Comparison of ENCODE assay signal across 15 cellular contexts in the genomic region with DNA sequence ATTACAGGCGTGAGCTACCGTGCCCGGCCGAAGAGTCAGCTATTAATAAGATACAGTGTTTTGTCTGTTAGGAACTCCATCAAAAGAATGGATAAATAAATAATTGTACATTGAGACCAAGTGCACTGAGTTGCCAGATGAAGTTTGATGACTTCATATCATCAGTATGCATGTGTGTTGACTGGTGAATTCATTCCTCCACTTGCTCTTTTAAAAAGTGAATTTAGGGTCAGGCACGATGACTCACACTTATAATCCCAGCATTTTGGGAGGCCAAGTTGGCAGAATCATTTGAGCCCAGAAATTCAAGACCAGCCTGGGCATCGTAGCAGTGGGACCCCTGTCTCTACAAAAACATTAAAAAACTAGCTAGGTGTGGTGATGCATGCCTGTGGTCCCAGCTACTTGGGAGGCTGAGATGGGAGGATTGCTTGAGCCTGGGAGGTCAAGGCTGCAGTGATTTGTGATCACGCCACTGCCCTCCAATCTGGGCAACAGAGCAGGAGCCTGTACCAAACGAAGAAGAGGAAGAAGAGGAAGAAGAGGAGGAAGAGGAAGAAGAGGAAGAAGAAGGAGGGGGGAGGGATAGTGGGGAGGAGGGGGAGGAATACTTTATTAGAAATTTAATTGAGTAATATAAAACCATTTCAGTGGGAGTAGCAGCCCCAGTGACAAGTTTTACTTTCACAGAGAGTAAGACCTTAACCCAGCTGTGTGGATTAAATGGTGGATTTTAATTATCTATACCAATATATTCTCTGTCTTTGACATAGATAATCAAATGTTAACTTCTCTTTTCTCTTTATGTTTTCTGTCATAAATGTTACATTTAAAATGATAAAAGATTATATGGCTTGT.
A peak's percentile ranks its signal among the peaks of the same experiment; 100 is the strongest.
DNase-seq lines count a peak whose midpoint lies in the region; ATAC-seq and TF ChIP-seq lines count a peak whose summit lies in the region.
"Had no signal": no experiment of that assay in that cellular context is flagged by ENCODE, and none has a peak within 500 bp of the region (broad histone marks: within the 10 kb centered on the region; RNA-seq: fewer than 3 reads in every experiment).

No MANE protein-coding gene starts in this region.

- no peaks in the 10 kb centered on the region for H3K27me3 ChIP-seq in RWPE2 (ENCODE audit: insufficient read depth, poor library complexity, severe bottlenecking)
- H3K27me3 ChIP-seq in gastroesophageal sphincter: no peaks in the 10 kb centered on the region
- H3K27me3 ChIP-seq: heart left ventricle, thyroid gland had no signal

- no peaks in the 10 kb centered on the region for H3K9me3 ChIP-seq in RWPE2 (ENCODE audit: severe bottlenecking)
- H3K9me3 ChIP-seq in gastroesophageal sphincter: peaks cover 0 to 9% (median 0%) of the 10 kb centered on the region in 3 donors
- H3K9me3 ChIP-seq: thyroid gland had no signal

- no peak for TF ChIP-seq EP300 in gastroesophageal sphincter (IDR thresholded peaks at IDR 0.05)

- H3K27ac ChIP-seq in RWPE2 (ENCODE audit: poor library complexity, severe bottlenecking) (no peak overlapping the region), gastroesophageal sphincter (no peak overlapping the region)
- H3K27ac ChIP-seq: heart left ventricle, thyroid gland, VCaP had no signal

- H3K4me1 ChIP-seq in RWPE2 (ENCODE audit: insufficient read depth, poor library complexity, severe bottlenecking): no peaks in the 10 kb centered on the region
- H3K4me1 ChIP-seq in gastroesophageal sphincter: no peaks in the 10 kb centered on the region
- H3K4me1 ChIP-seq: heart left ventricle, thyroid gland had no signal

- peak; percentile 29 for DNase-seq in GM04504 (ENCODE audit: low read depth)
- DNase-seq in RWPE2 (ENCODE audit: low spot score): no peak
- DNase-seq in fibroblast of gingiva (ENCODE audit: low read depth): peak; percentile 43
- DNase-seq in skeletal muscle cell (ENCODE audit: low read depth): peak; percentile 16
- no peak for DNase-seq in activated T-cell treated with anti-CD3 and anti-CD28 coated beads, Interleukin-2, amount 50 U/mL, for 1 hour
- DNase-seq: activated naive CD8-positive, alpha-beta T cell treated with anti-CD3 and anti-CD28 coated beads for 36 hours; heart left ventricle; left ventricle myocardium superior; NCI-H1436; thyroid gland had no signal

- peaks cover 61% of the 10 kb centered on the region for H3K36me3 ChIP-seq in RWPE2 (ENCODE audit: low read depth)
- H3K36me3 ChIP-seq in gastroesophageal sphincter: peaks cover 0 to 16% of the 10 kb centered on the region in 2 donors
- H3K36me3 ChIP-seq: thyroid gland had no signal

- TF ChIP-seq POLR2A in gastroesophageal sphincter (IDR thresholded peaks at IDR 0.05): no peak

- TF ChIP-seq CTCF in RWPE2 (IDR thresholded peaks at IDR 0.05; ENCODE audit: poor library complexity, severe bottlenecking) (no peak), gastroesophageal sphincter (IDR thresholded peaks at IDR 0.05) (no peak)

- WGBS in gastroesophageal sphincter (ENCODE audit: low coverage in 1 of 2), 2 donors: 68 to 90% methylated on average over 4 to 5 of the region's 8 CpGs

- ATAC-seq in RWPE2 (ENCODE audit: low read depth) (peak; percentile 69), gastroesophageal sphincter (no peak), HG03196 (IDR thresholded peaks at IDR 0.05; ENCODE audit: unreplicated experiment) (no peak), HG03025 (IDR thresholded peaks at IDR 0.05; ENCODE audit: low FRiP score, unreplicated experiment) (no peak)
- ATAC-seq: GM12878, heart left ventricle, left ventricle myocardium superior had no signal

- H3K4me3 ChIP-seq in RWPE2 (ENCODE audit: severe bottlenecking): no peak overlapping the region
- H3K4me3 ChIP-seq in skeletal muscle cell (ENCODE audit: low read depth, low read length): no peak overlapping the region
- H3K4me3 ChIP-seq in gastroesophageal sphincter: no peak overlapping the region
- H3K4me3 ChIP-seq: GM12878, heart left ventricle, thyroid gland had no signal

Comparison
In these comparisons a context has a peak if more than half of its experiments do, and no peak if none do; other contexts are left out.
1. DNase-seq: peak in GM04504 (single experiment), fibroblast of gingiva (single experiment) and skeletal muscle cell (single experiment); none in RWPE2 (single experiment) and activated T-cell treated with anti-CD3 and anti-CD28 coated beads, Interleukin-2, amount 50 U/mL, for 1 hour (single experiment).